ENCODE assay signal across 24 cellular contexts in genomic region chr10:49369216-49370162, GRCh38. TPM values are rescaled to one million over a fixed set of nuclear protein-coding genes. Genes with fewer than 3 reads are reported as not detected.
DNase-seq lines count a peak whose midpoint lies in the region; ATAC-seq and TF ChIP-seq lines count a peak whose summit lies in the region.
"Had no signal": no experiment of that assay in that cellular context is flagged by ENCODE, and none has a peak within 500 bp of the region (broad histone marks: within the 10 kb centered on the region; RNA-seq: fewer than 3 reads in every experiment).

No MANE protein-coding gene starts in this region.

- H3K9ac ChIP-seq in BLaER1: no peak overlapping the region

- H3K4me1 ChIP-seq in BLaER1: peaks cover 39% of the 10 kb centered on the region
- peaks cover 0 to 3% of the 10 kb centered on the region in 2 donors for H3K4me1 ChIP-seq in lung (ENCODE audit: control insufficient read depth in 2 of 2, insufficient read depth in 2 of 2, low read length in 2 of 2)
- H3K4me1 ChIP-seq: foreskin keratinocyte had no signal

- H3K4me3 ChIP-seq in BLaER1: no peak overlapping the region
- no peak overlapping the region for H3K4me3 ChIP-seq in astrocyte of the spinal cord (ENCODE audit: low read depth, low read length)
- no peak overlapping the region for H3K4me3 ChIP-seq in lung
- H3K4me3 ChIP-seq: cardiac muscle cell, K562 had no signal

- H3K9me3 ChIP-seq in BLaER1 (no peaks in the 10 kb centered on the region), lung (ENCODE audit: control insufficient read depth in 2 of 2, insufficient read depth in 1 of 2, low read length in 1 of 2) (no peaks in the 10 kb centered on the region)

- no peak for TF ChIP-seq CTCF in astrocyte of the spinal cord (IDR thresholded peaks at IDR 0.05; ENCODE audit: low read depth, low read length)
- TF ChIP-seq CTCF in lung (IDR thresholded peaks at IDR 0.05; ENCODE audit: control extremely low read depth, extremely low read depth): no peak

- peak overlapping the region; percentile 71 for H3K4me2 ChIP-seq in BLaER1

- in situ Hi-C loops in astrocyte of the spinal cord (cut with HindIII; ENCODE audit: low sequenced_read_pairs): no loop called here

- H3K27ac ChIP-seq in BLaER1: no peak overlapping the region
- peak overlapping the region in 1 of 2 donors; percentile 66 for H3K27ac ChIP-seq in lung (ENCODE audit: low read depth in 1 of 2, low read length in 1 of 2)
- H3K27ac ChIP-seq: cardiac muscle cell, epithelial cell of prostate, foreskin keratinocyte had no signal

- 51 to 53% methylated on average over 14 of the region's 14 CpGs for WGBS in lung, 2 donors

- no peaks in the 10 kb centered on the region for H4K20me1 ChIP-seq in BLaER1

- H3K27me3 ChIP-seq in BLaER1 (no peaks in the 10 kb centered on the region), lung (ENCODE audit: control insufficient read depth, insufficient read depth) (no peaks in the 10 kb centered on the region)

- H3K36me3 ChIP-seq in BLaER1: no peaks in the 10 kb centered on the region
- no peaks in the 10 kb centered on the region for H3K36me3 ChIP-seq in lung (ENCODE audit: control insufficient read depth in 2 of 2, insufficient read depth in 2 of 2, low read length in 2 of 2)
- H3K36me3 ChIP-seq: cardiac muscle cell had no signal

- ATAC-seq in lung (ENCODE audit: insufficient read depth, low FRiP score) (peak; percentile 32), HG02642 (IDR thresholded peaks at IDR 0.05; ENCODE audit: poor library complexity, unreplicated experiment) (no peak)
- ATAC-seq: activated CD4-positive, alpha-beta T cell treated with anti-CD3 and anti-CD28 coated beads for 36 hours; K562 had no signal

- DNase-seq in HS-27A (ENCODE audit: low read depth) (peak; percentile 24), astrocyte of the spinal cord (ENCODE audit: low read depth, low spot score) (peak; percentile 67), lung (ENCODE audit: low spot score) (peak; percentile 48), SKM-1 (lab: John Stamatoyannopoulos, UW; ENCODE audit: unreplicated experiment) (no peak), NCI-H69 (lab: John Stamatoyannopoulos, UW) (no peak)
- no peak for DNase-seq in stimulated activated CD4-positive, alpha-beta T cell treated with anti-CD3 and anti-CD28 coated beads, Interleukin-15, amount 100 ng/mL, for 24 hours
- DNase-seq: activated CD4-positive, alpha-beta T cell treated with anti-CD3 and anti-CD28 coated beads for 36 hours; CD4-positive, CD25-positive, alpha-beta regulatory T cell; DMS 273 treated with DMSO at 0.1 percent for 48 hours; foreskin keratinocyte; hippocampal formation; NCI-H1048; NCI-H2029 treated with DMSO at 0.1 percent for 48 hours; NCI-H345; nucleus accumbens; SW 1271 had no signal

RNA-seq across cellular contexts. Expression of gene DRGX, which starts 26.4 kb away (rescaled TPM):
- total RNA-seq in lung: not detected
- under 1 TPM in 1 of 2 donors, not detected in 1; 0.10 TPM for polyA plus RNA-seq in lung
- total RNA-seq: activated CD4-positive, alpha-beta T cell treated with anti-CD3 and anti-CD28 coated beads for 36 hours; cardiac muscle cell; CD4-positive, CD25-positive, alpha-beta regulatory T cell; foreskin keratinocyte; K562; myocyte had no signal
- polyA plus RNA-seq: AG04450; cardiac muscle cell; CD4-positive, CD25-positive, alpha-beta regulatory T cell; foreskin keratinocyte; K562; keratinocyte had no signal

Comparison
In these comparisons a context has a peak if more than half of its experiments do, and no peak if none do; other contexts are left out.
1. DNase-seq: peak in HS-27A (single experiment), astrocyte of the spinal cord (single experiment) and lung (single experiment); none in stimulated activated CD4-positive, alpha-beta T cell treated with anti-CD3 and anti-CD28 coated beads, Interleukin-15, amount 100 ng/mL, for 24 hours (single experiment), SKM-1 (single experiment) and NCI-H69 (single experiment).